Comparison of ENCODE assay signal across 9 cellular contexts in genomic region chr3:117628896-117629295, GRCh38.
DNase-seq lines count a peak whose midpoint lies in the region; ATAC-seq and TF ChIP-seq lines count a peak whose summit lies in the region.
"Had no signal": no experiment of that assay in that cellular context is flagged by ENCODE, and none has a peak within 500 bp of the region (broad histone marks: within the 10 kb centered on the region; RNA-seq: fewer than 3 reads in every experiment).

No MANE protein-coding gene starts in this region.

- peak; percentile 49 for DNase-seq in Daoy (ENCODE audit: low read depth)
- DNase-seq in NCI-H187 (lab: John Stamatoyannopoulos, UW): peak; percentile 83 to 91
- peak; percentile 70 for DNase-seq in brain microvascular endothelial cell
- no peak for DNase-seq in naive thymus-derived CD4-positive, alpha-beta T cell
- no peak for DNase-seq in GM13977 (ENCODE audit: low spot score)
- no peak for DNase-seq in omental fat pad (ENCODE audit: low spot score)
- no peak for DNase-seq in GF-D8 (lab: John Stamatoyannopoulos, UW)
- DNase-seq: activated CD8-positive, alpha-beta memory T cell treated with anti-CD3 and anti-CD28 coated beads, Interleukin-2, amount 50 U/mL, for 48 hours had no signal

- CTCF ChIA-PET in naive thymus-derived CD4-positive, alpha-beta T cell (lab: Charles Lee): no interaction called here

- no peaks in the 10 kb centered on the region for H3K36me3 Mint-ChIP-seq in naive thymus-derived CD4-positive, alpha-beta T cell

- H3K79me2 ChIP-seq in parathyroid adenoma: no peaks in the 10 kb centered on the region

- POLR2A ChIA-PET in naive thymus-derived CD4-positive, alpha-beta T cell (lab: Charles Lee): no interaction called here

- no peak overlapping the region for H3K4me3 Mint-ChIP-seq in naive thymus-derived CD4-positive, alpha-beta T cell

- H3K27me3 ChIP-seq in brain microvascular endothelial cell (replicated peaks) (no peaks in the 10 kb centered on the region), parathyroid adenoma (ENCODE audit: control insufficient read depth, insufficient read depth, low read length) (no peaks in the 10 kb centered on the region)
- no peaks in the 10 kb centered on the region for H3K27me3 ChIP-seq in naive thymus-derived CD4-positive, alpha-beta T cell (ENCODE audit: control insufficient read depth in 2 of 2, insufficient read depth in 2 of 2, low read length in 2 of 2)

- no peaks in the 10 kb centered on the region for H3K4me1 ChIP-seq in parathyroid adenoma
- H3K4me1 ChIP-seq in naive thymus-derived CD4-positive, alpha-beta T cell (ENCODE audit: control insufficient read depth in 2 of 2, insufficient read depth in 2 of 2, low read length in 2 of 2): no peaks in the 10 kb centered on the region

- intact Hi-C loops in naive thymus-derived CD4-positive, alpha-beta T cell (cut with micrococcal nuclease): no loop called here

- H2AFZ ChIP-seq in parathyroid adenoma: no peak overlapping the region

- H3K27ac Mint-ChIP-seq in naive thymus-derived CD4-positive, alpha-beta T cell: no peak overlapping the region

- H3K27ac ChIP-seq in brain microvascular endothelial cell (no peak overlapping the region), parathyroid adenoma (no peak overlapping the region)
- no peak overlapping the region for H3K27ac ChIP-seq in naive thymus-derived CD4-positive, alpha-beta T cell (ENCODE audit: low read depth, low read length)

- H3K4me3 ChIP-seq in brain microvascular endothelial cell (ENCODE audit: low read depth, low read length) (no peak overlapping the region), parathyroid adenoma (ENCODE audit: low read depth, low read length) (no peak overlapping the region)
- no peak overlapping the region for H3K4me3 ChIP-seq in naive thymus-derived CD4-positive, alpha-beta T cell (ENCODE audit: low read length)

- H3K9ac ChIP-seq in parathyroid adenoma: no peak overlapping the region

- H3K9me3 Mint-ChIP-seq in naive thymus-derived CD4-positive, alpha-beta T cell: peaks cover 0 to 10% (median 2%) of the 10 kb centered on the region in 11 donors

- H3K9me3 ChIP-seq in parathyroid adenoma (ENCODE audit: control insufficient read depth, low read length): peaks cover 3% of the 10 kb centered on the region
- H3K9me3 ChIP-seq in naive thymus-derived CD4-positive, alpha-beta T cell (ENCODE audit: control insufficient read depth in 2 of 3, low read length in 3 of 3): no peaks in the 10 kb centered on the region

- no peak for ATAC-seq in naive thymus-derived CD4-positive, alpha-beta T cell
- no peak for ATAC-seq in omental fat pad (ENCODE audit: low FRiP score)

- H3K27me3 Mint-ChIP-seq in naive thymus-derived CD4-positive, alpha-beta T cell: no peaks in the 10 kb centered on the region

- in situ Hi-C loops in brain microvascular endothelial cell (cut with HindIII; ENCODE audit: low pct_ligation_motif_present, low sequenced_read_pairs): no loop called here
- in situ Hi-C loops in GM13977 (cut with MboI; ENCODE audit: low pct_unique_long_range_greater_than_20kb, low sequenced_read_pairs, unreplicated experiment): no loop called here

- no peak for TF ChIP-seq CTCF in brain microvascular endothelial cell (IDR thresholded peaks at IDR 0.05; ENCODE audit: low read depth, low read length, missing control alignments)
- no peak for TF ChIP-seq CTCF in parathyroid adenoma (IDR thresholded peaks at IDR 0.05)
- no peak for TF ChIP-seq CTCF in GM13977 (IDR thresholded peaks at IDR 0.05; ENCODE audit: extremely low read depth, insufficient read depth, missing control alignments)
- TF ChIP-seq CTCF in omental fat pad (IDR thresholded peaks at IDR 0.05): no peak

- H3K4me2 ChIP-seq in parathyroid adenoma (ENCODE audit: low read length): peak overlapping the region; percentile 4

- H3K36me3 ChIP-seq in brain microvascular endothelial cell (replicated peaks): no peaks in the 10 kb centered on the region
- no peaks in the 10 kb centered on the region for H3K36me3 ChIP-seq in parathyroid adenoma (ENCODE audit: control insufficient read depth, insufficient read depth, low read length)
- H3K36me3 ChIP-seq in naive thymus-derived CD4-positive, alpha-beta T cell (ENCODE audit: control insufficient read depth in 2 of 3, insufficient read depth in 3 of 3, low read length in 3 of 3): no peaks in the 10 kb centered on the region

- H3K4me1 Mint-ChIP-seq in naive thymus-derived CD4-positive, alpha-beta T cell: no peaks in the 10 kb centered on the region

Comparison
In these comparisons a context has a peak if more than half of its experiments do, and no peak if none do; other contexts are left out.
1. DNase-seq: peak in Daoy (single experiment), NCI-H187 (2 of 2) and brain microvascular endothelial cell (single experiment); none in naive thymus-derived CD4-positive, alpha-beta T cell (0 of 9), GM13977 (single experiment), omental fat pad (single experiment) and GF-D8 (single experiment).